10 cellular contexts compared by ENCODE assay signal in genomic region chr10:8051851-8052257, GRCh38. TPM values are rescaled to one million over a fixed set of nuclear protein-coding genes. Genes with fewer than 3 reads are reported as not detected.
DNase-seq lines count a peak whose midpoint lies in the region; ATAC-seq and TF ChIP-seq lines count a peak whose summit lies in the region.
"Had no signal": no experiment of that assay in that cellular context is flagged by ENCODE, and none has a peak within 500 bp of the region (broad histone marks: within the 10 kb centered on the region; RNA-seq: fewer than 3 reads in every experiment).

No MANE protein-coding gene starts in this region.

- H3K9me3 ChIP-seq in iPS-18c (ENCODE audit: control insufficient read depth, insufficient read depth, low read length) = no peaks in the 10 kb centered on the region
- H3K9me3 ChIP-seq: right lobe of liver had no signal

- H3K36me3 Mint-ChIP-seq in activated naive CD4-positive, alpha-beta T cell treated with anti-CD3 and anti-CD28 coated beads for 36 hours (ENCODE audit: low read depth) = no peaks in the 10 kb centered on the region
- peaks cover 10% of the 10 kb centered on the region for H3K36me3 Mint-ChIP-seq in activated CD8-positive, alpha-beta T cell treated with anti-CD3 and anti-CD28 coated beads for 36 hours (ENCODE audit: low read depth)

- CTCF ChIA-PET in activated naive CD4-positive, alpha-beta T cell treated with anti-CD3 and anti-CD28 coated beads for 36 hours (lab: Charles Lee) = interaction anchor here (0.9 to 1.0 kb wide), 2 partner anchors 10 to 13 kb away, joined by 3 to 5 read pairs; no protein-coding TSS in a partner anchor
- CTCF ChIA-PET in activated CD8-positive, alpha-beta T cell treated with anti-CD3 and anti-CD28 coated beads for 36 hours (lab: Charles Lee) = interaction anchor here (0.7 to 1.6 kb wide), 4 partner anchors 9 to 201 kb away, joined by 3 to 6 read pairs (median 4); no protein-coding TSS in a partner anchor

- H3K27me3 Mint-ChIP-seq in activated naive CD4-positive, alpha-beta T cell treated with anti-CD3 and anti-CD28 coated beads for 36 hours (ENCODE audit: low read depth) = peaks cover 38% of the 10 kb centered on the region
- H3K27me3 Mint-ChIP-seq in activated CD8-positive, alpha-beta T cell treated with anti-CD3 and anti-CD28 coated beads for 36 hours = peaks cover 29% of the 10 kb centered on the region

- intact Hi-C loops in activated naive CD4-positive, alpha-beta T cell treated with anti-CD3 and anti-CD28 coated beads for 36 hours (cut with micrococcal nuclease) = loop anchor here (2.0 to 10.0 kb wide), 8 partner anchors 15 to 1045 kb away; no protein-coding TSS in a partner anchor
- intact Hi-C loops in activated CD8-positive, alpha-beta T cell treated with anti-CD3 and anti-CD28 coated beads for 36 hours (cut with micrococcal nuclease) = loop anchor here (10.0 kb wide), 2 partner anchors 353 to 1043 kb away; no protein-coding TSS in a partner anchor

- H3K9me3 Mint-ChIP-seq in activated naive CD4-positive, alpha-beta T cell treated with anti-CD3 and anti-CD28 coated beads for 36 hours = no peaks in the 10 kb centered on the region
- H3K9me3 Mint-ChIP-seq in activated CD8-positive, alpha-beta T cell treated with anti-CD3 and anti-CD28 coated beads for 36 hours = no peaks in the 10 kb centered on the region

- ATAC-seq in activated CD8-positive, alpha-beta T cell treated with anti-CD3 and anti-CD28 coated beads for 36 hours = no peak
- ATAC-seq: right lobe of liver had no signal

- no peak for DNase-seq in activated naive CD4-positive, alpha-beta T cell treated with anti-CD3 and anti-CD28 coated beads for 36 hours
- no peak for DNase-seq in activated naive CD4-positive, alpha-beta T cell treated with Interleukin-2 at 50 U/mL for 16 hours
- DNase-seq in activated CD8-positive, alpha-beta T cell treated with anti-CD3 and anti-CD28 coated beads for 36 hours = no peak
- DNase-seq in stimulated activated CD8-positive, alpha-beta memory T cell treated with anti-CD3 and anti-CD28 coated beads, Interleukin-4, amount 100 ng/mL, for 48 hours = peak; percentile 68
- no peak for DNase-seq in activated effector memory CD4-positive, alpha-beta T cell treated with Interleukin-2 at 50 U/mL for 16 hours
- DNase-seq in 8988T (no peak), activated gamma-delta T cell treated with Interleukin-2 at 50 U/mL for 16 hours (no peak)
- DNase-seq: NCI-H1436 had no signal

- TF ChIP-seq CTCF in activated CD8-positive, alpha-beta T cell treated with anti-CD3 and anti-CD28 coated beads for 36 hours (IDR thresholded peaks at IDR 0.05) = no peak

- H3K4me1 Mint-ChIP-seq in activated naive CD4-positive, alpha-beta T cell treated with anti-CD3 and anti-CD28 coated beads for 36 hours (ENCODE audit: low read depth) = peaks cover 40% of the 10 kb centered on the region
- peaks cover 29% of the 10 kb centered on the region for H3K4me1 Mint-ChIP-seq in activated CD8-positive, alpha-beta T cell treated with anti-CD3 and anti-CD28 coated beads for 36 hours (ENCODE audit: low read depth)

- H3K4me3 ChIP-seq in iPS-18c (ENCODE audit: insufficient read depth, low read depth, low read length) = peak overlapping the region; percentile 28; the same call in 1 of the 2 replicates
- H3K4me3 ChIP-seq: right lobe of liver had no signal

- peak overlapping the region; percentile 64 for H3K4me3 Mint-ChIP-seq in activated naive CD4-positive, alpha-beta T cell treated with anti-CD3 and anti-CD28 coated beads for 36 hours
- H3K4me3 Mint-ChIP-seq in activated CD8-positive, alpha-beta T cell treated with anti-CD3 and anti-CD28 coated beads for 36 hours = peak overlapping the region; percentile 89

- H3K27ac Mint-ChIP-seq in activated naive CD4-positive, alpha-beta T cell treated with anti-CD3 and anti-CD28 coated beads for 36 hours = no peak overlapping the region
- H3K27ac Mint-ChIP-seq in activated CD8-positive, alpha-beta T cell treated with anti-CD3 and anti-CD28 coated beads for 36 hours = peak overlapping the region; percentile 36

- POLR2A ChIA-PET in activated CD8-positive, alpha-beta T cell treated with anti-CD3 and anti-CD28 coated beads for 36 hours (lab: Charles Lee) = interaction anchor here (0.6 kb wide), 1 partner anchor 836 kb away, joined by 3 read pairs; no protein-coding TSS in a partner anchor

RNA-seq across cellular contexts. Expression of gene GATA3, which starts 2.6 kb away (rescaled TPM):
- total RNA-seq in activated naive CD4-positive, alpha-beta T cell treated with anti-CD3 and anti-CD28 coated beads for 36 hours = 1 to 10 TPM; 3.7 to 4.0 TPM
- 10 to 100 TPM; 24.4 to 27.2 TPM for total RNA-seq in activated CD8-positive, alpha-beta T cell treated with anti-CD3 and anti-CD28 coated beads for 36 hours

Comparison
In these comparisons a context has a peak if more than half of its experiments do, and no peak if none do; other contexts are left out.
1. RNA of gene GATA3, which starts 2.6 kb away (total RNA-seq): 24.4 to 27.2 TPM in activated CD8-positive, alpha-beta T cell treated with anti-CD3 and anti-CD28 coated beads for 36 hours; 3.7 to 4.0 TPM in activated naive CD4-positive, alpha-beta T cell treated with anti-CD3 and anti-CD28 coated beads for 36 hours; every median in the first group is over 4 times any median in the second.